Comparison of ENCODE assay signal across 8 cellular contexts in the genomic region with DNA sequence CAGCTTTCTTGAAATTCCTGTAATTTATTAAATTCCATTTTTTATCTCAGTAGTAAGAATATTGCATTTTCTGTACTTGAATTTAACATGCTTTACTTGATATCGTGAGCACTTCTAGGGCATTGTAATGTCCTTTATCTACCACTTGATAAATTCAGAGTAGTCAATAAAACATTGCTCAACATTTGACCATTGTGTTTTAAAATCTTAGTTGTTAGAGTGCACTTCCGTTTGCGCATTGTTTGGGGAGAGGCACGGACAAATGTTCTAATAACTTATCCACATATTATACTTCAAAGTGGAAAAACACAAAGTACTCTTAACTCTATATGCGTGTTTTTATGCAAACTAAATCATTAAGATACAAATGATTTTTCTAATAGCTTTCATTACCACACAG. TPM values are rescaled to one million over a fixed set of nuclear protein-coding genes. Genes with fewer than 3 reads are reported as not detected.
DNase-seq lines count a peak whose midpoint lies in the region; ATAC-seq and TF ChIP-seq lines count a peak whose summit lies in the region.

No MANE protein-coding gene starts in this region.

- peaks cover 12% of the 10 kb centered on the region for H3K9me3 ChIP-seq in iPS-18a (ENCODE audit: control insufficient read depth, low read depth, low read length)
- H3K9me3 ChIP-seq in spleen = peaks cover 0 to 29% (median 24%) of the 10 kb centered on the region in 8 donors

- TF ChIP-seq POLR2A in spleen (IDR thresholded peaks at IDR 0.05) = no peak

- peak; percentile 25 to 53 for DNase-seq in Kasumi-1 (lab: John Stamatoyannopoulos, UW)
- DNase-seq in astrocyte of the cerebellum (ENCODE audit: low read depth) = no peak
- DNase-seq in spleen = no peak
- DNase-seq in H4 (ENCODE audit: low spot score) = no peak
- DNase-seq in stimulated activated CD8-positive, alpha-beta memory T cell treated with anti-CD3 and anti-CD28 coated beads, Interleukin-4, amount 100 ng/mL, for 48 hours = no peak

- no peaks in the 10 kb centered on the region for H3K27me3 ChIP-seq in iPS-18a (ENCODE audit: control insufficient read depth, insufficient read depth, low read length)
- H3K27me3 ChIP-seq in spleen (replicated peaks in 1 of 7) = no peaks in the 10 kb centered on the region

- H3K36me3 ChIP-seq in iPS-18a (ENCODE audit: control insufficient read depth, low read depth, low read length) (peaks cover 4% of the 10 kb centered on the region), spleen (peaks cover 0 to 12% (median 2%) of the 10 kb centered on the region in 6 donors)

- ATAC-seq in HG03039 (IDR thresholded peaks at IDR 0.05; ENCODE audit: unreplicated experiment) = no peak

- in situ Hi-C loops in astrocyte of the cerebellum (cut with HindIII; ENCODE audit: low sequenced_read_pairs) = no loop called here

- H3K4me3 ChIP-seq in GM08714 (ENCODE audit: low read length) (peak overlapping the region; percentile 73), astrocyte of the cerebellum (ENCODE audit: low read depth, low read length) (peak overlapping the region; percentile 62), iPS-18a (ENCODE audit: low read length) (peak overlapping the region; percentile 88), spleen (peak overlapping the region; percentile 46 to 77 (median 63))

- H3K9ac ChIP-seq in iPS-18a (ENCODE audit: low read length) = peak overlapping the region; percentile 93

- intact Hi-C loops in spleen (cut with DNase I; ENCODE audit: low total_unique reads) = no loop called here

- peaks cover 7% of the 10 kb centered on the region for H3K4me1 ChIP-seq in iPS-18a (ENCODE audit: control insufficient read depth, low read depth, low read length)
- peaks cover 11 to 43% (median 28%) of the 10 kb centered on the region in 6 donors for H3K4me1 ChIP-seq in spleen

- H3K27ac ChIP-seq in iPS-18a (ENCODE audit: low read length) (no peak overlapping the region), spleen (peak overlapping the region; percentile 83 to 94 (median 90))

- TF ChIP-seq CTCF in astrocyte of the cerebellum (IDR thresholded peaks at IDR 0.05; ENCODE audit: low read depth, low read length, missing control alignments) (no peak), spleen (IDR thresholded peaks at IDR 0.05 in 8 of 11, conservative IDR thresholded peaks at IDR 0.05 in 3 of 11) (peak in 3 of 11 experiments; percentile 6 to 25 (median 11))

- WGBS in spleen, 5 donors = 2 to 6% (median 3%) methylated on average over 5 of the region's 5 CpGs

RNA-seq across cellular contexts. Expression of a gene that starts 0.4 kb away (rescaled TPM):
- total RNA-seq in spleen = 1 to 10 TPM; 4.1 to 7.5 (median 5.7) TPM
- polyA plus RNA-seq in spleen = 1 to 10 TPM; 4.1 to 4.5 (median 4.4) TPM
- 1.9 and 2.1 TPM in 2 replicates for total RNA-seq in H4 (2014; rRNA removed; shearing (Covaris generic))

RNA-seq across cellular contexts. Expression of a gene that starts 0.7 kb away (rescaled TPM):
- 10 to 100 TPM in 6 of 7 donors, 1 to 10 TPM in 1; 8.2 to 25.5 (median 21.6) TPM for total RNA-seq in spleen
- 10 to 100 TPM; 12.9 to 14.8 (median 13.0) TPM for polyA plus RNA-seq in spleen
- 20.6 and 35.3 TPM in 2 replicates for total RNA-seq in H4 (2014; rRNA removed; shearing (Covaris generic))

Comparison
In these comparisons a context has a peak if more than half of its experiments do, and no peak if none do; other contexts are left out.
1. DNase-seq: peak in Kasumi-1 (2 of 2); none in astrocyte of the cerebellum (single experiment), spleen (single experiment), H4 (single experiment) and stimulated activated CD8-positive, alpha-beta memory T cell treated with anti-CD3 and anti-CD28 coated beads, Interleukin-4, amount 100 ng/mL, for 48 hours (single experiment).
2. Peak in every context shown above with its lines, with median percentiles within 50 percentile points of each other: H3K4me3 ChIP-seq.